ENCODE assay signal across 1 cellular context in the genomic region with DNA sequence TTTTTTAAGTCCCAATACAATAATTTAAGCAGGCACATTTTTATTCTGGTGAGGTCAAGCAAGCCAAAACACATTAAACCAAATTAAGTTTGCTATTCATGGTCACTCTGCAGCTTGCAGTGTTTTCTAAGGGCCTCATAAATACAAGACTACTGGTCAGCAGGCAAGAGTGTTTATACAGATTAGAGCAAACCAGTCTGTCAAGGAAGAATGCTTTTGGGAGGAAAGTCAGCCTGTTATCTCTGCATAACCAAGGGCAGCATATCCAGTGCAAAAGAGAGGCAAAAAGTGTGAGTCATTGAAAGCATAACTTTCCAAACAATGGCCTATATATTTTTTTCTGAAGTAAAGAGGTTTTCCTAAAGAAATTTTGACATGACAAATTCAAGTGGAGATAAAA.
TF ChIP-seq lines count a peak whose summit lies in the region.

No MANE protein-coding gene starts in this region.

TF ChIP-seq in K562, 482 proteins besides CTCF, POLR2A, EP300 and RAD21 (continued from another document and continues in another):
- TF ChIP-seq, protein P1, sequence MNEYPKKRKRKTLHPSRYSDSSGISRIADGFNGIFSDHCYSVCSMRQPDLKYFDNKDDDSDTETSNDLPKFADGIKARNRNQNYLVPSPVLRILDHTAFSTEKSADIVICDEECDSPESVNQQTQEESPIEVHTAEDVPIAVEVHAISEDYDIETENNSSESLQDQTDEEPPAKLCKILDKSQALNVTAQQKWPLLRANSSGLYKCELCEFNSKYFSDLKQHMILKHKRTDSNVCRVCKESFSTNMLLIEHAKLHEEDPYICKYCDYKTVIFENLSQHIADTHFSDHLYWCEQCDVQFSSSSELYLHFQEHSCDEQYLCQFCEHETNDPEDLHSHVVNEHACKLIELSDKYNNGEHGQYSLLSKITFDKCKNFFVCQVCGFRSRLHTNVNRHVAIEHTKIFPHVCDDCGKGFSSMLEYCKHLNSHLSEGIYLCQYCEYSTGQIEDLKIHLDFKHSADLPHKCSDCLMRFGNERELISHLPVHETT (CRISPR knock-in tag; conservative IDR thresholded peaks at IDR 0.05 in 1 of 2, IDR thresholded peaks at IDR 0.05 in 1 of 2) = 0 out of 4 replicates have a peak, but pooled peaks of 1 of the 2 experiments have one; percentile 43
- TF ChIP-seq ZNF175 (CRISPR knock-in tag; IDR thresholded peaks at IDR 0.05; ENCODE audit: low read depth) (peak; percentile 64; the same call in 1 of the 2 replicates), RCOR1 (IDR thresholded peaks at IDR 0.05; ENCODE audit: borderline replicate concordance in 1 of 2, low read depth in 2 of 2, low read length in 2 of 2) (peak; percentile 81 to 95; a peak in 3 of 4 replicates), ZNF407 (IDR thresholded peaks at IDR 0.05; ENCODE audit: low read depth) (no peak), SNRNP70 (optimal IDR thresholded peaks at IDR 0.05; ENCODE audit: low read depth, low read length) (no peak), CEBPG (CRISPR knock-in tag; IDR thresholded peaks at IDR 0.05) (no peak), CEBPG (tag; conservative IDR thresholded peaks at IDR 0.05 in 1 of 2, IDR thresholded peaks at IDR 0.05 in 1 of 2) (no peak), NCOR1 (IDR thresholded peaks at IDR 0.05) (peak; percentile 90), GATAD2A (IDR thresholded peaks at IDR 0.05) (peak; percentile 70; the same call in 1 of the 2 replicates), POLR2AphosphoS5 (IDR thresholded peaks at IDR 0.05; ENCODE audit: control insufficient read depth, insufficient read depth, low read depth, low read length) (peak; percentile 93), IFI16 (CRISPR knock-in tag; IDR thresholded peaks at IDR 0.05) (no peak), XRCC4 (IDR thresholded peaks at IDR 0.05; ENCODE audit: extremely low read depth, insufficient read depth, insufficient read length) (no peak), BRD4 (IDR thresholded peaks at IDR 0.05) (no peak), DIDO1 (tag; IDR thresholded peaks at IDR 0.05; ENCODE audit: low read depth) (no peak), ZNF324 (CRISPR knock-in tag; IDR thresholded peaks at IDR 0.05) (no peak), SLC30A9 (CRISPR knock-in tag; IDR thresholded peaks at IDR 0.05) (no peak), KDM1A (IDR thresholded peaks at IDR 0.05) (peak; percentile 95 to 96)
- TF ChIP-seq, protein P2, sequence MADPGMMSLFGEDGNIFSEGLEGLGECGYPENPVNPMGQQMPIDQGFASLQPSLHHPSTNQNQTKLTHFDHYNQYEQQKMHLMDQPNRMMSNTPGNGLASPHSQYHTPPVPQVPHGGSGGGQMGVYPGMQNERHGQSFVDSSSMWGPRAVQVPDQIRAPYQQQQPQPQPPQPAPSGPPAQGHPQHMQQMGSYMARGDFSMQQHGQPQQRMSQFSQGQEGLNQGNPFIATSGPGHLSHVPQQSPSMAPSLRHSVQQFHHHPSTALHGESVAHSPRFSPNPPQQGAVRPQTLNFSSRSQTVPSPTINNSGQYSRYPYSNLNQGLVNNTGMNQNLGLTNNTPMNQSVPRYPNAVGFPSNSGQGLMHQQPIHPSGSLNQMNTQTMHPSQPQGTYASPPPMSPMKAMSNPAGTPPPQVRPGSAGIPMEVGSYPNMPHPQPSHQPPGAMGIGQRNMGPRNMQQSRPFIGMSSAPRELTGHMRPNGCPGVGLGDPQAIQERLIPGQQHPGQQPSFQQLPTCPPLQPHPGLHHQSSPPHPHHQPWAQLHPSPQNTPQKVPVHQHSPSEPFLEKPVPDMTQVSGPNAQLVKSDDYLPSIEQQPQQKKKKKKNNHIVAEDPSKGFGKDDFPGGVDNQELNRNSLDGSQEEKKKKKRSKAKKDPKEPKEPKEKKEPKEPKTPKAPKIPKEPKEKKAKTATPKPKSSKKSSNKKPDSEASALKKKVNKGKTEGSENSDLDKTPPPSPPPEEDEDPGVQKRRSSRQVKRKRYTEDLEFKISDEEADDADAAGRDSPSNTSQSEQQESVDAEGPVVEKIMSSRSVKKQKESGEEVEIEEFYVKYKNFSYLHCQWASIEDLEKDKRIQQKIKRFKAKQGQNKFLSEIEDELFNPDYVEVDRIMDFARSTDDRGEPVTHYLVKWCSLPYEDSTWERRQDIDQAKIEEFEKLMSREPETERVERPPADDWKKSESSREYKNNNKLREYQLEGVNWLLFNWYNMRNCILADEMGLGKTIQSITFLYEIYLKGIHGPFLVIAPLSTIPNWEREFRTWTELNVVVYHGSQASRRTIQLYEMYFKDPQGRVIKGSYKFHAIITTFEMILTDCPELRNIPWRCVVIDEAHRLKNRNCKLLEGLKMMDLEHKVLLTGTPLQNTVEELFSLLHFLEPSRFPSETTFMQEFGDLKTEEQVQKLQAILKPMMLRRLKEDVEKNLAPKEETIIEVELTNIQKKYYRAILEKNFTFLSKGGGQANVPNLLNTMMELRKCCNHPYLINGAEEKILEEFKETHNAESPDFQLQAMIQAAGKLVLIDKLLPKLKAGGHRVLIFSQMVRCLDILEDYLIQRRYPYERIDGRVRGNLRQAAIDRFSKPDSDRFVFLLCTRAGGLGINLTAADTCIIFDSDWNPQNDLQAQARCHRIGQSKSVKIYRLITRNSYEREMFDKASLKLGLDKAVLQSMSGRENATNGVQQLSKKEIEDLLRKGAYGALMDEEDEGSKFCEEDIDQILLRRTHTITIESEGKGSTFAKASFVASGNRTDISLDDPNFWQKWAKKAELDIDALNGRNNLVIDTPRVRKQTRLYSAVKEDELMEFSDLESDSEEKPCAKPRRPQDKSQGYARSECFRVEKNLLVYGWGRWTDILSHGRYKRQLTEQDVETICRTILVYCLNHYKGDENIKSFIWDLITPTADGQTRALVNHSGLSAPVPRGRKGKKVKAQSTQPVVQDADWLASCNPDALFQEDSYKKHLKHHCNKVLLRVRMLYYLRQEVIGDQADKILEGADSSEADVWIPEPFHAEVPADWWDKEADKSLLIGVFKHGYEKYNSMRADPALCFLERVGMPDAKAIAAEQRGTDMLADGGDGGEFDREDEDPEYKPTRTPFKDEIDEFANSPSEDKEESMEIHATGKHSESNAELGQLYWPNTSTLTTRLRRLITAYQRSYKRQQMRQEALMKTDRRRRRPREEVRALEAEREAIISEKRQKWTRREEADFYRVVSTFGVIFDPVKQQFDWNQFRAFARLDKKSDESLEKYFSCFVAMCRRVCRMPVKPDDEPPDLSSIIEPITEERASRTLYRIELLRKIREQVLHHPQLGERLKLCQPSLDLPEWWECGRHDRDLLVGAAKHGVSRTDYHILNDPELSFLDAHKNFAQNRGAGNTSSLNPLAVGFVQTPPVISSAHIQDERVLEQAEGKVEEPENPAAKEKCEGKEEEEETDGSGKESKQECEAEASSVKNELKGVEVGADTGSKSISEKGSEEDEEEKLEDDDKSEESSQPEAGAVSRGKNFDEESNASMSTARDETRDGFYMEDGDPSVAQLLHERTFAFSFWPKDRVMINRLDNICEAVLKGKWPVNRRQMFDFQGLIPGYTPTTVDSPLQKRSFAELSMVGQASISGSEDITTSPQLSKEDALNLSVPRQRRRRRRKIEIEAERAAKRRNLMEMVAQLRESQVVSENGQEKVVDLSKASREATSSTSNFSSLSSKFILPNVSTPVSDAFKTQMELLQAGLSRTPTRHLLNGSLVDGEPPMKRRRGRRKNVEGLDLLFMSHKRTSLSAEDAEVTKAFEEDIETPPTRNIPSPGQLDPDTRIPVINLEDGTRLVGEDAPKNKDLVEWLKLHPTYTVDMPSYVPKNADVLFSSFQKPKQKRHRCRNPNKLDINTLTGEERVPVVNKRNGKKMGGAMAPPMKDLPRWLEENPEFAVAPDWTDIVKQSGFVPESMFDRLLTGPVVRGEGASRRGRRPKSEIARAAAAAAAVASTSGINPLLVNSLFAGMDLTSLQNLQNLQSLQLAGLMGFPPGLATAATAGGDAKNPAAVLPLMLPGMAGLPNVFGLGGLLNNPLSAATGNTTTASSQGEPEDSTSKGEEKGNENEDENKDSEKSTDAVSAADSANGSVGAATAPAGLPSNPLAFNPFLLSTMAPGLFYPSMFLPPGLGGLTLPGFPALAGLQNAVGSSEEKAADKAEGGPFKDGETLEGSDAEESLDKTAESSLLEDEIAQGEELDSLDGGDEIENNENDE (IDR thresholded peaks at IDR 0.05; ENCODE audit: low read depth, low read length) = no peak
- TF ChIP-seq, protein P3, sequence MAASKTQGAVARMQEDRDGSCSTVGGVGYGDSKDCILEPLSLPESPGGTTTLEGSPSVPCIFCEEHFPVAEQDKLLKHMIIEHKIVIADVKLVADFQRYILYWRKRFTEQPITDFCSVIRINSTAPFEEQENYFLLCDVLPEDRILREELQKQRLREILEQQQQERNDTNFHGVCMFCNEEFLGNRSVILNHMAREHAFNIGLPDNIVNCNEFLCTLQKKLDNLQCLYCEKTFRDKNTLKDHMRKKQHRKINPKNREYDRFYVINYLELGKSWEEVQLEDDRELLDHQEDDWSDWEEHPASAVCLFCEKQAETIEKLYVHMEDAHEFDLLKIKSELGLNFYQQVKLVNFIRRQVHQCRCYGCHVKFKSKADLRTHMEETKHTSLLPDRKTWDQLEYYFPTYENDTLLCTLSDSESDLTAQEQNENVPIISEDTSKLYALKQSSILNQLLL (CRISPR knock-in tag; IDR thresholded peaks at IDR 0.05; ENCODE audit: borderline replicate concordance) = no peak
- TF ChIP-seq, protein P4, sequence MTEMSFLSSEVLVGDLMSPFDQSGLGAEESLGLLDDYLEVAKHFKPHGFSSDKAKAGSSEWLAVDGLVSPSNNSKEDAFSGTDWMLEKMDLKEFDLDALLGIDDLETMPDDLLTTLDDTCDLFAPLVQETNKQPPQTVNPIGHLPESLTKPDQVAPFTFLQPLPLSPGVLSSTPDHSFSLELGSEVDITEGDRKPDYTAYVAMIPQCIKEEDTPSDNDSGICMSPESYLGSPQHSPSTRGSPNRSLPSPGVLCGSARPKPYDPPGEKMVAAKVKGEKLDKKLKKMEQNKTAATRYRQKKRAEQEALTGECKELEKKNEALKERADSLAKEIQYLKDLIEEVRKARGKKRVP (CRISPR knock-in tag; IDR thresholded peaks at IDR 0.05) = no peak
- TF ChIP-seq, protein P5, sequence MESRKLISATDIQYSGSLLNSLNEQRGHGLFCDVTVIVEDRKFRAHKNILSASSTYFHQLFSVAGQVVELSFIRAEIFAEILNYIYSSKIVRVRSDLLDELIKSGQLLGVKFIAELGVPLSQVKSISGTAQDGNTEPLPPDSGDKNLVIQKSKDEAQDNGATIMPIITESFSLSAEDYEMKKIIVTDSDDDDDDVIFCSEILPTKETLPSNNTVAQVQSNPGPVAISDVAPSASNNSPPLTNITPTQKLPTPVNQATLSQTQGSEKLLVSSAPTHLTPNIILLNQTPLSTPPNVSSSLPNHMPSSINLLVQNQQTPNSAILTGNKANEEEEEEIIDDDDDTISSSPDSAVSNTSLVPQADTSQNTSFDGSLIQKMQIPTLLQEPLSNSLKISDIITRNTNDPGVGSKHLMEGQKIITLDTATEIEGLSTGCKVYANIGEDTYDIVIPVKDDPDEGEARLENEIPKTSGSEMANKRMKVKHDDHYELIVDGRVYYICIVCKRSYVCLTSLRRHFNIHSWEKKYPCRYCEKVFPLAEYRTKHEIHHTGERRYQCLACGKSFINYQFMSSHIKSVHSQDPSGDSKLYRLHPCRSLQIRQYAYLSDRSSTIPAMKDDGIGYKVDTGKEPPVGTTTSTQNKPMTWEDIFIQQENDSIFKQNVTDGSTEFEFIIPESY (CRISPR knock-in tag; IDR thresholded peaks at IDR 0.05) = no peak
